Comparison of ENCODE assay signal across 1 cellular context in genomic region chr1:170545476-170545875, GRCh38.
TF ChIP-seq lines count a peak whose summit lies in the region.

No MANE protein-coding gene starts in this region.

TF ChIP-seq in GM12878, 131 proteins besides CTCF, POLR2A, EP300 and RAD21 (continued from another document):
- TF ChIP-seq PRDM15 (CRISPR knock-in tag; IDR thresholded peaks at IDR 0.05): no peak
- peak; percentile 68 for TF ChIP-seq MEF2B (IDR thresholded peaks at IDR 0.05; ENCODE audit: partially characterized antibody, poor library complexity, severe bottlenecking)
- TF ChIP-seq, protein P1, sequence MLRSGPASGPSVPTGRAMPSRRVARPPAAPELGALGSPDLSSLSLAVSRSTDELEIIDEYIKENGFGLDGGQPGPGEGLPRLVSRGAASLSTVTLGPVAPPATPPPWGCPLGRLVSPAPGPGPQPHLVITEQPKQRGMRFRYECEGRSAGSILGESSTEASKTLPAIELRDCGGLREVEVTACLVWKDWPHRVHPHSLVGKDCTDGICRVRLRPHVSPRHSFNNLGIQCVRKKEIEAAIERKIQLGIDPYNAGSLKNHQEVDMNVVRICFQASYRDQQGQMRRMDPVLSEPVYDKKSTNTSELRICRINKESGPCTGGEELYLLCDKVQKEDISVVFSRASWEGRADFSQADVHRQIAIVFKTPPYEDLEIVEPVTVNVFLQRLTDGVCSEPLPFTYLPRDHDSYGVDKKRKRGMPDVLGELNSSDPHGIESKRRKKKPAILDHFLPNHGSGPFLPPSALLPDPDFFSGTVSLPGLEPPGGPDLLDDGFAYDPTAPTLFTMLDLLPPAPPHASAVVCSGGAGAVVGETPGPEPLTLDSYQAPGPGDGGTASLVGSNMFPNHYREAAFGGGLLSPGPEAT (IDR thresholded peaks at IDR 0.05; ENCODE audit: low read depth): peak; percentile 82
- no peak for TF ChIP-seq SIX5 (IDR thresholded peaks at IDR 0.05; ENCODE audit: low read depth, low read length, severe bottlenecking)
- no peak for TF ChIP-seq SIN3A (IDR thresholded peaks at IDR 0.05; ENCODE audit: low read depth, low read length)
- peak; percentile 74 for TF ChIP-seq ZNF217 (IDR thresholded peaks at IDR 0.05)
- no peak for TF ChIP-seq SMAD1 (IDR thresholded peaks at IDR 0.05; ENCODE audit: low read depth, partially characterized antibody)
- no peak for TF ChIP-seq CEBPB (IDR thresholded peaks at IDR 0.05; ENCODE audit: borderline replicate concordance in 1 of 2, low read depth in 2 of 2, low read length in 2 of 2)
- TF ChIP-seq, protein P2, sequence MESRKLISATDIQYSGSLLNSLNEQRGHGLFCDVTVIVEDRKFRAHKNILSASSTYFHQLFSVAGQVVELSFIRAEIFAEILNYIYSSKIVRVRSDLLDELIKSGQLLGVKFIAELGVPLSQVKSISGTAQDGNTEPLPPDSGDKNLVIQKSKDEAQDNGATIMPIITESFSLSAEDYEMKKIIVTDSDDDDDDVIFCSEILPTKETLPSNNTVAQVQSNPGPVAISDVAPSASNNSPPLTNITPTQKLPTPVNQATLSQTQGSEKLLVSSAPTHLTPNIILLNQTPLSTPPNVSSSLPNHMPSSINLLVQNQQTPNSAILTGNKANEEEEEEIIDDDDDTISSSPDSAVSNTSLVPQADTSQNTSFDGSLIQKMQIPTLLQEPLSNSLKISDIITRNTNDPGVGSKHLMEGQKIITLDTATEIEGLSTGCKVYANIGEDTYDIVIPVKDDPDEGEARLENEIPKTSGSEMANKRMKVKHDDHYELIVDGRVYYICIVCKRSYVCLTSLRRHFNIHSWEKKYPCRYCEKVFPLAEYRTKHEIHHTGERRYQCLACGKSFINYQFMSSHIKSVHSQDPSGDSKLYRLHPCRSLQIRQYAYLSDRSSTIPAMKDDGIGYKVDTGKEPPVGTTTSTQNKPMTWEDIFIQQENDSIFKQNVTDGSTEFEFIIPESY (IDR thresholded peaks at IDR 0.05): peak; percentile 29; the same call in 1 of the 2 replicates
- TF ChIP-seq BHLHE40 (IDR thresholded peaks at IDR 0.05; ENCODE audit: borderline replicate concordance in 1 of 2, low read depth in 2 of 2, low read length in 1 of 2): peak in 1 of 2 experiments; percentile 42; a peak in 1 of 4 replicates
- no peak for TF ChIP-seq ZZZ3 (IDR thresholded peaks at IDR 0.05; ENCODE audit: control insufficient read depth, insufficient read length, low read depth)
- no peak for TF ChIP-seq PML (IDR thresholded peaks at IDR 0.05; ENCODE audit: low read length)
- no peak for TF ChIP-seq GATAD2B (conservative IDR thresholded peaks at IDR 0.05; ENCODE audit: low read depth)
- TF ChIP-seq ZBTB40 (IDR thresholded peaks at IDR 0.05; ENCODE audit: borderline replicate concordance): no peak; the same call in 1 of the 2 replicates
- TF ChIP-seq IKZF2 (IDR thresholded peaks at IDR 0.05): peak; percentile 87 to 91
- no peak for TF ChIP-seq RUNX3 (IDR thresholded peaks at IDR 0.05; ENCODE audit: low read length)
- peak; percentile 96 for TF ChIP-seq DPF2 (IDR thresholded peaks at IDR 0.05)
- no peak for TF ChIP-seq FOS (IDR thresholded peaks at IDR 0.05; ENCODE audit: borderline replicate concordance, extremely low read depth, insufficient read length)
- no peak for TF ChIP-seq EED (IDR thresholded peaks at IDR 0.05; ENCODE audit: low read depth)
- TF ChIP-seq, protein P3, sequence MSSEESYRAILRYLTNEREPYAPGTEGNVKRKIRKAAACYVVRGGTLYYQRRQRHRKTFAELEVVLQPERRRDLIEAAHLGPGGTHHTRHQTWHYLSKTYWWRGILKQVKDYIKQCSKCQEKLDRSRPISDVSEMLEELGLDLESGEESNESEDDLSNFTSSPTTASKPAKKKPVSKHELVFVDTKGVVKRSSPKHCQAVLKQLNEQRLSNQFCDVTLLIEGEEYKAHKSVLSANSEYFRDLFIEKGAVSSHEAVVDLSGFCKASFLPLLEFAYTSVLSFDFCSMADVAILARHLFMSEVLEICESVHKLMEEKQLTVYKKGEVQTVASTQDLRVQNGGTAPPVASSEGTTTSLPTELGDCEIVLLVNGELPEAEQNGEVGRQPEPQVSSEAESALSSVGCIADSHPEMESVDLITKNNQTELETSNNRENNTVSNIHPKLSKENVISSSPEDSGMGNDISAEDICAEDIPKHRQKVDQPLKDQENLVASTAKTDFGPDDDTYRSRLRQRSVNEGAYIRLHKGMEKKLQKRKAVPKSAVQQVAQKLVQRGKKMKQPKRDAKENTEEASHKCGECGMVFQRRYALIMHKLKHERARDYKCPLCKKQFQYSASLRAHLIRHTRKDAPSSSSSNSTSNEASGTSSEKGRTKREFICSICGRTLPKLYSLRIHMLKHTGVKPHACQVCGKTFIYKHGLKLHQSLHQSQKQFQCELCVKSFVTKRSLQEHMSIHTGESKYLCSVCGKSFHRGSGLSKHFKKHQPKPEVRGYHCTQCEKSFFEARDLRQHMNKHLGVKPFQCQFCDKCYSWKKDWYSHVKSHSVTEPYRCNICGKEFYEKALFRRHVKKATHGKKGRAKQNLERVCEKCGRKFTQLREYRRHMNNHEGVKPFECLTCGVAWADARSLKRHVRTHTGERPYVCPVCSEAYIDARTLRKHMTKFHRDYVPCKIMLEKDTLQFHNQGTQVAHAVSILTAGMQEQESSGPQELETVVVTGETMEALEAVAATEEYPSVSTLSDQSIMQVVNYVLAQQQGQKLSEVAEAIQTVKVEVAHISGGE (CRISPR knock-in tag; IDR thresholded peaks at IDR 0.05): no peak
- peak; percentile 68 for TF ChIP-seq MLLT1 (IDR thresholded peaks at IDR 0.05)
